Comparison of ENCODE assay signal across 23 cellular contexts in genomic region chr7:124688991-124689390, GRCh38.
DNase-seq lines count a peak whose midpoint lies in the region; ATAC-seq, FAIRE-seq and TF ChIP-seq lines count a peak whose summit lies in the region.
"Had no signal": no experiment of that assay in that cellular context is flagged by ENCODE, and none has a peak within 500 bp of the region (broad histone marks: within the 10 kb centered on the region; RNA-seq: fewer than 3 reads in every experiment).

No MANE protein-coding gene starts in this region.

- no peaks in the 10 kb centered on the region for H3K36me3 ChIP-seq in bronchial epithelial cell (ENCODE audit: control insufficient read depth, insufficient read depth, low read length)
- no peaks in the 10 kb centered on the region for H3K36me3 ChIP-seq in kidney epithelial cell (ENCODE audit: control insufficient read depth, insufficient read depth, low read length)
- H3K36me3 ChIP-seq: esophagus squamous epithelium, neutrophil, thoracic aorta had no signal

- FAIRE-seq in bronchial epithelial cell (lab: Jason Lieb, UNC): no peak
- FAIRE-seq: A549, H54 had no signal

- POLR2A ChIA-PET in AG04450 (lab: Yijun Ruan, JAX): interaction anchor here (0.6 kb wide), 1 partner anchor 24 kb away, joined by 3 read pairs; no protein-coding TSS in a partner anchor

- TF ChIP-seq CTCF in AG04450 (IDR thresholded peaks at IDR 0.05; ENCODE audit: low read depth, low read length) (no peak), bronchial epithelial cell (IDR thresholded peaks at IDR 0.05; ENCODE audit: insufficient read depth, low read length, severe bottlenecking) (no peak), kidney epithelial cell (IDR thresholded peaks at IDR 0.05; ENCODE audit: insufficient read depth, low read length, poor library complexity, severe bottlenecking) (no peak)

- H3K27me3 ChIP-seq in AG04450 (ENCODE audit: control insufficient read depth, insufficient read depth, low read length) (no peaks in the 10 kb centered on the region), bronchial epithelial cell (ENCODE audit: control insufficient read depth, insufficient read depth, low read length) (no peaks in the 10 kb centered on the region), kidney epithelial cell (ENCODE audit: control insufficient read depth, insufficient read depth, low read length) (no peaks in the 10 kb centered on the region)
- H3K27me3 ChIP-seq: esophagus squamous epithelium, neutrophil had no signal

- CTCF ChIA-PET in AG04450 (lab: Charles Lee): no interaction called here

- H3K4me3 ChIP-seq in AG04450 (ENCODE audit: low read depth, low read length) (no peak overlapping the region), bronchial epithelial cell (ENCODE audit: low read depth, low read length) (no peak overlapping the region), kidney epithelial cell (ENCODE audit: low read depth, low read length) (no peak overlapping the region)
- H3K4me3 ChIP-seq: A549, esophagus squamous epithelium, SK-N-MC, thoracic aorta had no signal

- no peaks in the 10 kb centered on the region for H3K9me3 ChIP-seq in AG04450 (ENCODE audit: control insufficient read depth, insufficient read depth, low read length)
- H3K9me3 ChIP-seq: A549, esophagus squamous epithelium, neutrophil, thoracic aorta had no signal

- ATAC-seq in HG02981 (IDR thresholded peaks at IDR 0.05; ENCODE audit: unreplicated experiment): no peak
- ATAC-seq in HG02642 (IDR thresholded peaks at IDR 0.05; ENCODE audit: poor library complexity, unreplicated experiment): no peak
- ATAC-seq in GM18909 (IDR thresholded peaks at IDR 0.05; ENCODE audit: poor library complexity, unreplicated experiment): no peak
- ATAC-seq: A549; stimulated activated effector memory CD8-positive, alpha-beta T cell treated with anti-CD3 and anti-CD28 coated beads, Interleukin-12 subunit alpha, Interleukin-12 subunit beta, amount 100 ng/mL, for 72 hours had no signal

- no peak overlapping the region for H3K27ac ChIP-seq in AG04450 (ENCODE audit: low read depth, low read length)
- H3K27ac ChIP-seq: A549, esophagus squamous epithelium, HL-60, neutrophil, SK-N-MC, thoracic aorta had no signal

- DNase-seq in AG04450 (ENCODE audit: low read depth, low spot score) (peak; percentile 68), HT1080 (ENCODE audit: low read depth) (peak; percentile 85), bronchial epithelial cell (ENCODE audit: low read depth) (peak; percentile 94), kidney epithelial cell (ENCODE audit: low read depth) (peak; percentile 35), SKM-1 (lab: John Stamatoyannopoulos, UW; ENCODE audit: unreplicated experiment) (no peak)
- DNase-seq: activated CD4-positive, CD25-positive, alpha-beta regulatory T cell treated with anti-CD3 and anti-CD28 coated beads, Interleukin-2, amount 50 U/mL, for 72 hours; central memory CD4-positive, alpha-beta T cell; DMS53; esophagus squamous epithelium; hypothalamus; NCI-H2081; NCI-H526 treated with DMSO at 0.1 percent for 48 hours; stimulated activated CD4-positive, alpha-beta T cell treated with anti-CD3 and anti-CD28 coated beads, Interleukin-15, amount 100 ng/mL, for 24 hours had no signal
